Comparison of ENCODE assay signal across 8 cellular contexts in genomic region chr12:120086801-120087621, GRCh38. TPM values are rescaled to one million over a fixed set of nuclear protein-coding genes. Genes with fewer than 3 reads are reported as not detected.
DNase-seq lines count a peak whose midpoint lies in the region; ATAC-seq, FAIRE-seq and TF ChIP-seq lines count a peak whose summit lies in the region.

No MANE protein-coding gene starts in this region.

- H3K79me2 ChIP-seq in keratinocyte (ENCODE audit: control insufficient read depth, insufficient read depth, low read length), result no peaks in the 10 kb centered on the region

- peaks cover 16% of the 10 kb centered on the region for H3K4me1 ChIP-seq in keratinocyte (ENCODE audit: control insufficient read depth, extremely low read depth, insufficient read depth, low read length)

- peak; percentile 90 for TF ChIP-seq CTCF in AG10803 (conservative IDR thresholded peaks at IDR 0.05; ENCODE audit: low read length)
- TF ChIP-seq CTCF in keratinocyte (optimal IDR thresholded peaks at IDR 0.05 in 1 of 3, IDR thresholded peaks at IDR 0.05 in 1 of 3, conservative IDR thresholded peaks at IDR 0.05 in 1 of 3; ENCODE audit: extremely low read depth in 1 of 3, insufficient read depth in 2 of 3, low read length in 3 of 3), result peak; percentile 95 to 99 (median 98)

- H3K4me3 ChIP-seq in AG10803 (ENCODE audit: low read length), result peak overlapping the region; percentile 65
- peak overlapping the region in 2 of 3 experiments; percentile 52 to 62 for H3K4me3 ChIP-seq in keratinocyte (ENCODE audit: control insufficient read depth in 2 of 3, extremely low read depth in 1 of 3, insufficient read depth in 2 of 3, low read depth in 1 of 3, low read length in 3 of 3)

- H3K4me2 ChIP-seq in keratinocyte (ENCODE audit: control insufficient read depth, extremely low read depth, insufficient read depth, low read depth, low read length), result peak overlapping the region; percentile 88

- no peaks in the 10 kb centered on the region for H3K9me3 ChIP-seq in keratinocyte (ENCODE audit: control insufficient read depth, low read depth, low read length)

- peak overlapping the region; percentile 64 for H3K27ac ChIP-seq in keratinocyte (ENCODE audit: control insufficient read depth, insufficient read depth, low read length)

- FAIRE-seq in keratinocyte (lab: Jason Lieb, UNC), result peak; percentile 51

- dilution Hi-C loops in keratinocyte (cut with MboI; ENCODE audit: extremely low pct_ligation_motif_present, low sequenced_read_pairs), result no loop called here

- no peaks in the 10 kb centered on the region for H3K9me1 ChIP-seq in keratinocyte (ENCODE audit: control insufficient read depth, extremely low read depth, insufficient read depth, low read length)

- H3K36me3 ChIP-seq in keratinocyte (ENCODE audit: control insufficient read depth in 2 of 2, extremely low read depth in 1 of 2, insufficient read depth in 2 of 2, low read length in 2 of 2), result peaks cover 4 to 9% of the 10 kb centered on the region in 2 experiments

- no peaks in the 10 kb centered on the region for H3K27me3 ChIP-seq in keratinocyte (ENCODE audit: control insufficient read depth, extremely low read depth, insufficient read depth, low read length)

- peak overlapping the region; percentile 59 for H2AFZ ChIP-seq in keratinocyte (ENCODE audit: control insufficient read depth, low read length)

- H3K9ac ChIP-seq in keratinocyte (ENCODE audit: control insufficient read depth, extremely low read depth, insufficient read depth, low read length), result peak overlapping the region; percentile 59

- ATAC-seq in GM19023 (IDR thresholded peaks at IDR 0.05; ENCODE audit: unreplicated experiment) (peak; percentile 98), HG03280 (IDR thresholded peaks at IDR 0.05; ENCODE audit: unreplicated experiment) (peak; percentile 98)

- no peaks in the 10 kb centered on the region for H4K20me1 ChIP-seq in keratinocyte (ENCODE audit: control insufficient read depth, extremely low read depth, insufficient read depth, low read length)

- DNase-seq in AG10803 (ENCODE audit: low read depth), result peak; percentile 97
- DNase-seq in NCI-H345 (lab: John Stamatoyannopoulos, UW), result peak; percentile 99
- DNase-seq in activated CD4-positive, CD25-positive, alpha-beta regulatory T cell treated with anti-CD3 and anti-CD28 coated beads, Interleukin-2, amount 50 U/mL, for 16 hours (ENCODE audit: low read depth, low spot score), result peak; percentile 99
- peak; percentile 97 to 99 for DNase-seq in cerebellar nuclear complex (lab: John Stamatoyannopoulos, UW)
- DNase-seq in keratinocyte (ENCODE audit: low read depth, low spot score), result peak; percentile 92
- peak; percentile 99 for DNase-seq in stimulated activated CD4-positive, alpha-beta T cell treated with anti-CD3 and anti-CD28 coated beads, Interleukin-15, amount 100 ng/mL, for 1 hour (ENCODE audit: low read depth in 1 of 2, low spot score in 1 of 2)

RNA-seq across cellular contexts. Expression of gene RAB35, which starts 29.5 kb away (rescaled TPM):
- 51.0 to 68.4 TPM (median 51.6 TPM) in 3 replicates for polyA plus RNA-seq in keratinocyte
- polyA plus RNA-seq in keratinocyte (2011; ENCODE audit: low read depth), result 39.8 TPM
- 34.5 and 45.2 TPM in 2 replicates for polyA plus RNA-seq in keratinocyte (2011; cell fraction: cytosol; rRNA removed)
- polyA plus RNA-seq in keratinocyte (2011; cell fraction: nucleus; rRNA removed), result 54.1 and 54.6 TPM in 2 replicates
- polyA plus RNA-seq in keratinocyte (2012; ENCODE audit: low replicate concordance), result 27.9 and 48.1 TPM in 2 replicates
- polyA minus RNA-seq in keratinocyte, result 48.3 to 131 TPM (median 65.6 TPM) in 3 replicates
- 57.4 TPM for polyA minus RNA-seq in keratinocyte (2011; cell fraction: cytosol; rRNA and poly(A)+ RNA removed)
- 19.9 and 23.5 TPM in 2 replicates for polyA minus RNA-seq in keratinocyte (2011; cell fraction: nucleus; rRNA and poly(A)+ RNA removed)

Comparison
In these comparisons a context has a peak if more than half of its experiments do, and no peak if none do; other contexts are left out.
1. Peak in every context shown above with its lines: DNase-seq, ATAC-seq, H3K4me3 ChIP-seq and H3K27ac ChIP-seq.